Comparison of ENCODE assay signal across 8 cellular contexts in genomic region chr12:117580718-117581062, GRCh38.
DNase-seq lines count a peak whose midpoint lies in the region; ATAC-seq lines count a peak whose summit lies in the region.

No MANE protein-coding gene starts in this region.

- DNase-seq in stimulated activated CD4-positive, alpha-beta T cell treated with anti-CD3 and anti-CD28 coated beads, Interleukin-1b, Interleukin-23, amount 100 ng/mL, for 48 hours = peak; percentile 3
- no peak for DNase-seq in stimulated activated CD4-positive, alpha-beta T cell treated with anti-CD3 and anti-CD28 coated beads, Interleukin-12 subunit alpha, Interleukin-12 subunit beta, amount 100 ng/mL, for 4 hours
- DNase-seq in NOMO-1 (lab: John Stamatoyannopoulos, UW; ENCODE audit: unreplicated experiment in 2 of 2) (peak; percentile 46 to 49), left ventricle myocardium superior (peak; percentile 56), aorta (peak; percentile 48 to 79), pons (ENCODE audit: low spot score) (no peak), middle frontal gyrus (ENCODE audit: extremely low spot score, low spot score) (no peak)

- no peaks in the 10 kb centered on the region for H3K27me3 ChIP-seq in aorta (ENCODE audit: control insufficient read depth in 1 of 2, insufficient read depth in 2 of 2, low read length in 1 of 2)

- no peak overlapping the region for H3K27ac ChIP-seq in aorta (ENCODE audit: low read depth in 1 of 2, low read length in 2 of 2)

- H3K4me1 ChIP-seq in aorta (ENCODE audit: control insufficient read depth in 1 of 2, insufficient read depth in 2 of 2, low read length in 2 of 2) = no peaks in the 10 kb centered on the region

- intact Hi-C loops in left ventricle myocardium superior (cut with micrococcal nuclease) (no loop called here), aorta (cut with DNase I) (no loop called here)

- no peaks in the 10 kb centered on the region for H3K36me3 ChIP-seq in aorta (ENCODE audit: control insufficient read depth in 1 of 2, insufficient read depth in 2 of 2, low read length in 1 of 2)

- ATAC-seq in left ventricle myocardium superior = peak; percentile 78
- peak; percentile 73 for ATAC-seq in aorta (ENCODE audit: low FRiP score)
- ATAC-seq in GM21825 (IDR thresholded peaks at IDR 0.05; ENCODE audit: unreplicated experiment) = no peak

- H3K9me3 ChIP-seq in aorta (ENCODE audit: control insufficient read depth, low read length) = no peaks in the 10 kb centered on the region

- no peak overlapping the region for H3K4me3 ChIP-seq in aorta (ENCODE audit: low read length in 2 of 2)

- 7 to 10% methylated on average over 8 of the region's 8 CpGs for WGBS in aorta, 2 donors

Comparison
In these comparisons a context has a peak if more than half of its experiments do, and no peak if none do; other contexts are left out.
1. DNase-seq: peak in stimulated activated CD4-positive, alpha-beta T cell treated with anti-CD3 and anti-CD28 coated beads, Interleukin-1b, Interleukin-23, amount 100 ng/mL, for 48 hours (single experiment), NOMO-1 (2 of 2), left ventricle myocardium superior (single experiment) and aorta (2 of 2); none in stimulated activated CD4-positive, alpha-beta T cell treated with anti-CD3 and anti-CD28 coated beads, Interleukin-12 subunit alpha, Interleukin-12 subunit beta, amount 100 ng/mL, for 4 hours (single experiment), pons (single experiment) and middle frontal gyrus (single experiment).